Comparison of ENCODE assay signal across 30 cellular contexts in the genomic region with DNA sequence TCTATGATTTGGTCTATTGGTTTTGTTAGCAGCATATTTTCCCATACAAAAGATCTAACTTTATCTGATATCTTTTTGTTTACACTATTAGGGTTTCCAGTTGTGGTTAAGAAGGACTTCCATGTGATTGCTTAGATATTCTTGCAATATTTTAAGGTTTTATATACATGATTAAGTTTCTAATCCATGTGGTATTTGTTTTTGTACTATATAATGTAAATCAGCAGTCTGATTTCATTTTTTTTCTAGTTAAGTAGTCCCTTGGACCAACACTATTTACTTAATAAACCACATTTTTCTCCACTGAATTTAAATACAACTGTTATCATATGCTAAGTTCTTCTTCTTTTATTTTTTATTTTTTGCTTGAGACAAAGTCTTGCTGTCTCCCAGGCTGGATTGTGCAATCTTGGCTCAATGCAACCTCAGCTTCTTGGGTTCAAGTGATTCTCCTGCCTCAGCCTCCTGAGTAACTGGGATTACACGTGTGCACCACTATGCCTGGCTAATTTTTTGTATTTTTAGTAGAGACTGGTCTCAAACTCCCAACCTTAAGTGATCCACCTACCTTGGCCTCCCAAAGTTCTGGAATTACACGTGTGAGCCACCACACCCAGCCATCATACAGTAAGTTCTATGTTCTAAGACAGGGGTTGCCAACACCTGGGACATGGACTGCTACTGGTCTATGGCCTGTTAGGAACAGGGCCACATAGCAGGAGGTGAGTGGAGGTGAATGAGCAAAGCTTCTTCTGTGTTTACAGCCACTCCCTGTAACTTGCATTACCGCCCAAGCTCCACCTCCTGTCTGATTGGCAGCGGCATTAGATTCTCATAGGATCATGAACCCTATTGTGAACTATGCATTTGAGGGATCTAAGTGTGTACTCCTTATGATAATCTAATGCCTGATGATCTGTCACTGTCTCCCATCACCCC. TPM values are rescaled to one million over a fixed set of nuclear protein-coding genes. Genes with fewer than 3 reads are reported as not detected.
DNase-seq lines count a peak whose midpoint lies in the region; ATAC-seq, FAIRE-seq and TF ChIP-seq lines count a peak whose summit lies in the region.
"Had no signal": no experiment of that assay in that cellular context is flagged by ENCODE, and none has a peak within 500 bp of the region (broad histone marks: within the 10 kb centered on the region; RNA-seq: fewer than 3 reads in every experiment).

No MANE protein-coding gene starts in this region.

- H3K27ac ChIP-seq in PC-9 (peak overlapping the region; percentile 42), fibroblast of lung (ENCODE audit: insufficient read depth, low read length) (no peak overlapping the region), small intestine (ENCODE audit: low read depth in 1 of 2, low read length in 1 of 2) (no peak overlapping the region)
- H3K27ac ChIP-seq: cardiac muscle cell, gastrocnemius medialis, psoas muscle, sigmoid colon, transverse colon had no signal

- H3F3A ChIP-seq in PC-9 (ENCODE audit: insufficient read depth, low read depth): peaks cover 45% of the 10 kb centered on the region

- no peak overlapping the region for H3K4me2 ChIP-seq in PC-9
- no peak overlapping the region for H3K4me2 ChIP-seq in fibroblast of lung (ENCODE audit: extremely low read depth, insufficient read depth, low read length)
- H3K4me2 ChIP-seq: SK-N-SH had no signal

- WGBS in small intestine, 3 donors: 73 to 79% (median 74%) methylated on average over 4 of the region's 4 CpGs

- peak; percentile 12 for DNase-seq in HCEC 1CT
- DNase-seq in PC-9: peak in 1 of 2 experiments; percentile 81
- DNase-seq in fibroblast of lung (ENCODE audit: low read depth in 2 of 2): peak; percentile 24 to 71
- DNase-seq in small intestine: peak; percentile 29
- no peak for DNase-seq in NCI-H2227 (lab: John Stamatoyannopoulos, UW; ENCODE audit: unreplicated experiment)
- no peak for DNase-seq in Right ventricle myocardium inferior (ENCODE audit: missing footprints)
- no peak for DNase-seq in activated naive CD4-positive, alpha-beta T cell treated with anti-CD3 and anti-CD28 coated beads, Interleukin-2, amount 50 U/mL, for 16 hours
- DNase-seq: activated CD4-positive, alpha-beta T cell treated with anti-CD3 and anti-CD28 coated beads for 1 hour; activated CD8-positive, alpha-beta T cell treated with anti-CD3 and anti-CD28 coated beads for 36 hours; C1 segment of cervical spinal cord; Caco-2; DMS79; effector memory CD8-positive, alpha-beta T cell; gastrocnemius medialis; GF-D8; kidney glomerular epithelial cell; natural killer cell; NCI-H1092; NCI-H1694 treated with DMSO at 0.1 percent for 48 hours; NCI-H510A; nucleus accumbens; psoas muscle; sigmoid colon; SK-N-SH; stimulated activated CD4-positive, alpha-beta T cell treated with anti-CD3 and anti-CD28 coated beads, Interleukin-4, amount 100 ng/mL, for 1 hour; T-helper 17 cell; transverse colon had no signal

- no peaks in the 10 kb centered on the region for H3K9me2 ChIP-seq in PC-9 (ENCODE audit: insufficient read depth)
- H3K9me2 ChIP-seq: SK-N-SH had no signal

- H3K9me3 ChIP-seq in PC-9 (ENCODE audit: insufficient read depth, low read depth) (peaks cover 6% of the 10 kb centered on the region; the same call in 1 of the 2 replicates), fibroblast of lung (ENCODE audit: control insufficient read depth, insufficient read depth, low read depth, low read length) (no peaks in the 10 kb centered on the region), small intestine (ENCODE audit: control insufficient read depth, low read depth) (no peaks in the 10 kb centered on the region)
- H3K9me3 ChIP-seq: Caco-2, gastrocnemius medialis, HAP-1, psoas muscle, sigmoid colon, SK-N-SH, transverse colon had no signal

- H3K4me1 ChIP-seq in PC-9 (replicated peaks; ENCODE audit: insufficient read depth): peaks cover 65% of the 10 kb centered on the region
- peaks cover 1% of the 10 kb centered on the region for H3K4me1 ChIP-seq in fibroblast of lung (ENCODE audit: control insufficient read depth, extremely low read depth, insufficient read depth, low read length)
- no peaks in the 10 kb centered on the region for H3K4me1 ChIP-seq in small intestine (ENCODE audit: control insufficient read depth in 2 of 2, insufficient read depth in 1 of 2, low read depth in 1 of 2, low read length in 1 of 2)
- H3K4me1 ChIP-seq: gastrocnemius medialis, psoas muscle had no signal

- no peaks in the 10 kb centered on the region for H3K36me3 ChIP-seq in PC-9 (ENCODE audit: low read depth)
- H3K36me3 ChIP-seq in fibroblast of lung (ENCODE audit: control insufficient read depth, insufficient read depth, low read length): no peaks in the 10 kb centered on the region
- no peaks in the 10 kb centered on the region for H3K36me3 ChIP-seq in small intestine (ENCODE audit: control insufficient read depth in 2 of 2, insufficient read depth in 2 of 2, low read length in 2 of 2)
- H3K36me3 ChIP-seq: cardiac muscle cell, gastrocnemius medialis, HAP-1, sigmoid colon, transverse colon had no signal

- no peak overlapping the region for H3K4me3 ChIP-seq in PC-9
- no peak overlapping the region for H3K4me3 ChIP-seq in fibroblast of lung (replicated peaks in 1 of 4; ENCODE audit: control extremely low read depth in 1 of 4, insufficient read depth in 1 of 4, low read depth in 3 of 4, low read length in 4 of 4)
- H3K4me3 ChIP-seq in small intestine (ENCODE audit: low read depth in 1 of 2, low read length in 2 of 2): no peak overlapping the region
- H3K4me3 ChIP-seq: cardiac muscle cell, gastrocnemius medialis, HAP-1, lung, psoas muscle, sigmoid colon, transverse colon had no signal

- POLR2A ChIA-PET in PC-9 (lab: Charles Lee; ENCODE audit: unreplicated experiment): no interaction called here

- no TSS peak for BruUV-seq in PC-9 (replicated peaks; lab: Mats Ljungman, UMichigan)

- H4K20me1 ChIP-seq in PC-9 (ENCODE audit: insufficient read depth) (no peaks in the 10 kb centered on the region), fibroblast of lung (ENCODE audit: control insufficient read depth, extremely low read depth, insufficient read depth, low read length) (no peaks in the 10 kb centered on the region)

- no peak for ATAC-seq in Right ventricle myocardium inferior
- ATAC-seq: activated CD8-positive, alpha-beta T cell treated with anti-CD3 and anti-CD28 coated beads for 36 hours; effector memory CD8-positive, alpha-beta T cell; gastrocnemius medialis; natural killer cell; psoas muscle; T-helper 17 cell had no signal

- H3K9ac ChIP-seq in fibroblast of lung (ENCODE audit: insufficient read depth, low read length): no peak overlapping the region
- H3K9ac ChIP-seq: SK-N-SH had no signal

- H3K79me2 ChIP-seq in PC-9 (ENCODE audit: low read depth) (no peaks in the 10 kb centered on the region), fibroblast of lung (ENCODE audit: control insufficient read depth, insufficient read depth, low read length) (no peaks in the 10 kb centered on the region)

- H3K27me3 ChIP-seq in PC-9 (ENCODE audit: insufficient read depth, low read depth) (no peaks in the 10 kb centered on the region), fibroblast of lung (ENCODE audit: control insufficient read depth, insufficient read depth, low read length) (no peaks in the 10 kb centered on the region), small intestine (ENCODE audit: control insufficient read depth in 2 of 2, insufficient read depth in 2 of 2, low read length in 2 of 2) (no peaks in the 10 kb centered on the region)
- H3K27me3 ChIP-seq: cardiac muscle cell, gastrocnemius medialis, sigmoid colon, transverse colon had no signal

- FAIRE-seq in small intestine (lab: Jason Lieb, UNC): no peak

- CTCF ChIA-PET in PC-9 (lab: Charles Lee): no interaction called here

- intact Hi-C loops in PC-9 (cut with micrococcal nuclease; ENCODE audit: unreplicated experiment): no loop called here
- intact Hi-C loops in Right ventricle myocardium inferior (cut with DNase I): no loop called here

- H2AFZ ChIP-seq in PC-9 (no peak overlapping the region), fibroblast of lung (ENCODE audit: low read length) (no peak overlapping the region)

- TF ChIP-seq CTCF in PC-9 (conservative IDR thresholded peaks at IDR 0.05): no peak
- TF ChIP-seq CTCF in fibroblast of lung (conservative IDR thresholded peaks at IDR 0.05 in 1 of 2, IDR thresholded peaks at IDR 0.05 in 1 of 2; ENCODE audit: low read depth in 1 of 2, low read length in 2 of 2): no peak

RNA-seq across cellular contexts. Expression of a gene that starts 58.5 kb away (rescaled TPM):
- total RNA-seq in PC-9 (2021): 9.9 and 12.7 TPM in 2 replicates
- total RNA-seq in fibroblast of lung: 0.77 and 0.99 TPM in 2 replicates
- polyA plus RNA-seq in fibroblast of lung: 0.14 and 0.92 TPM in 2 replicates
- polyA plus RNA-seq in fibroblast of lung (2012): 0.30 and 1.9 TPM in 2 replicates
- polyA minus RNA-seq in fibroblast of lung (ENCODE audit: low replicate concordance): 0.08 TPM in 1 of 2 replicates, not detected in the other
- 1 to 10 TPM; 2.0 to 4.1 (median 3.8) TPM for polyA plus RNA-seq in small intestine
- total RNA-seq in Right ventricle myocardium inferior: 0.08 TPM
- total RNA-seq: activated CD8-positive, alpha-beta T cell treated with anti-CD3 and anti-CD28 coated beads for 36 hours had no signal

Comparison
In these comparisons a context has a peak if more than half of its experiments do, and no peak if none do; other contexts are left out.
1. DNase-seq: peak in HCEC 1CT (single experiment), fibroblast of lung (2 of 2) and small intestine (single experiment); none in NCI-H2227 (single experiment), Right ventricle myocardium inferior (single experiment) and activated naive CD4-positive, alpha-beta T cell treated with anti-CD3 and anti-CD28 coated beads, Interleukin-2, amount 50 U/mL, for 16 hours (single experiment).